16 cellular contexts compared by ENCODE assay signal in the genomic region with DNA sequence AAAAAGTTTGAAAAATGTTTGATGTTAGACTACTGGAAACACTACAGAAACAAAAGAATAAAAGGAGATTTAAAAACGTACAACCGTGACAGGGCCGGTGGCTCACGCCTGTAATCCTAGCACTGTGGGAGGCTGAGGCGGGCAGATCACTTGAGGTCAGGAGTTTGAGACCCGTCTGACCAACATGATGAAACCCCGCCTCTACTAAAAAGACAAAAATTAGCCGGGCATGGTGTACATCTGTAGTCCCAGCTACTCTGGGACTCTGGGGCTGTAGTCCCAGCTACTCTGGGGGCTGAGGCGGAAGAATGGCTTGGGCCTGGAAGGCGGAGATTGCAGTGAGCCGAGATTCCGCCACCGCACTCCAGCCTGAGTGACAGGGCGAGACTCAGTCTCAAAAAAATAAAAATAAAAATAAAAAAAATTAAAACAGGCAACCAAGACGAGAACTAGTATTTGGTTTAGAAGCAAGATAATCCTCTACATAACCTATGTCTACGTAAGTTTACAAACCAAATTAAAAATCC. TPM values are rescaled to one million over a fixed set of nuclear protein-coding genes. Genes with fewer than 3 reads are reported as not detected.
A peak's percentile ranks its signal among the peaks of the same experiment; 100 is the strongest.
DNase-seq lines count a peak whose midpoint lies in the region; ATAC-seq, FAIRE-seq and TF ChIP-seq lines count a peak whose summit lies in the region.
"Had no signal": no experiment of that assay in that cellular context is flagged by ENCODE, and none has a peak within 500 bp of the region (broad histone marks: within the 10 kb centered on the region; RNA-seq: fewer than 3 reads in every experiment).

No MANE protein-coding gene starts in this region.

- POLR2A ChIA-PET in OCI-LY7 (lab: Charles Lee): interaction anchor here (0.7 kb wide), 2 partner anchors 60 to 528 kb away, joined by 4 to 6 read pairs; no protein-coding TSS in a partner anchor

- peak overlapping the region; percentile 88 for H3K27ac Mint-ChIP-seq in activated T-cell treated with anti-CD3 and anti-CD28 coated beads, Interleukin-2, amount 50 U/mL, for 24 hours
- peak overlapping the region; percentile 76 for H3K27ac Mint-ChIP-seq in stimulated activated effector memory CD8-positive, alpha-beta T cell treated with anti-CD3 and anti-CD28 coated beads, Interleukin-12 subunit alpha, Interleukin-12 subunit beta, amount 100 ng/mL, for 72 hours

- peak overlapping the region; percentile 84 for H3K4me3 Mint-ChIP-seq in activated T-cell treated with anti-CD3 and anti-CD28 coated beads, Interleukin-2, amount 50 U/mL, for 24 hours
- peak overlapping the region; percentile 74 for H3K4me3 Mint-ChIP-seq in stimulated activated effector memory CD8-positive, alpha-beta T cell treated with anti-CD3 and anti-CD28 coated beads, Interleukin-12 subunit alpha, Interleukin-12 subunit beta, amount 100 ng/mL, for 72 hours

- peaks cover 55% of the 10 kb centered on the region for H4K20me1 ChIP-seq in OCI-LY7 (ENCODE audit: insufficient read depth, low read length)

- H3K4me3 ChIP-seq in OCI-LY7 (ENCODE audit: low read depth, low read length, poor library complexity, severe bottlenecking): peak overlapping the region; percentile 100
- no peak overlapping the region for H3K4me3 ChIP-seq in breast epithelium
- H3K4me3 ChIP-seq: adrenal gland, skin epidermis, upper lobe of right lung had no signal

- no peak for FAIRE-seq in RCC 7860 (lab: Jason Lieb, UNC)
- FAIRE-seq: keratinocyte had no signal

- H2AFZ ChIP-seq in OCI-LY7 (ENCODE audit: low read length): no peak overlapping the region

- peaks cover 79% of the 10 kb centered on the region for H3K36me3 Mint-ChIP-seq in activated T-cell treated with anti-CD3 and anti-CD28 coated beads, Interleukin-2, amount 50 U/mL, for 24 hours (ENCODE audit: low read depth)
- H3K36me3 Mint-ChIP-seq in stimulated activated effector memory CD8-positive, alpha-beta T cell treated with anti-CD3 and anti-CD28 coated beads, Interleukin-12 subunit alpha, Interleukin-12 subunit beta, amount 100 ng/mL, for 72 hours: peaks cover 99% of the 10 kb centered on the region

- DNase-seq in activated T-cell treated with anti-CD3 and anti-CD28 coated beads, Interleukin-2, amount 50 U/mL, for 24 hours: no peak
- no peak for DNase-seq in activated T-cell treated with anti-CD3 and anti-CD28 coated beads, Interleukin-2, amount 50 U/mL, for 48 hours
- no peak for DNase-seq in OCI-LY7 (ENCODE audit: low spot score)
- DNase-seq in breast epithelium (ENCODE audit: low spot score in 2 of 2): no peak
- DNase-seq in stimulated activated effector memory CD8-positive, alpha-beta T cell treated with anti-CD3 and anti-CD28 coated beads, Interleukin-12 subunit alpha, Interleukin-12 subunit beta, amount 100 ng/mL, for 72 hours (ENCODE audit: low spot score in 2 of 2): no peak
- DNase-seq in NCI-H748 treated with DMSO at 0.1 percent for 48 hours (lab: John Stamatoyannopoulos, UW): no peak
- no peak for DNase-seq in RCC 7860 (ENCODE audit: low spot score)
- no peak for DNase-seq in left colon
- DNase-seq: adrenal gland, NCI-H1417, NCI-H510A treated with DMSO at 0.1 percent for 48 hours, Right ventricle myocardium superior, upper lobe of right lung had no signal

- TF ChIP-seq CTCF in OCI-LY7 (conservative IDR thresholded peaks at IDR 0.05; ENCODE audit: low read length) (no peak), breast epithelium (IDR thresholded peaks at IDR 0.05) (no peak)

- H3K4me1 Mint-ChIP-seq in activated T-cell treated with anti-CD3 and anti-CD28 coated beads, Interleukin-2, amount 50 U/mL, for 24 hours (ENCODE audit: low read depth): peaks cover 72% of the 10 kb centered on the region
- peaks cover 69% of the 10 kb centered on the region for H3K4me1 Mint-ChIP-seq in stimulated activated effector memory CD8-positive, alpha-beta T cell treated with anti-CD3 and anti-CD28 coated beads, Interleukin-12 subunit alpha, Interleukin-12 subunit beta, amount 100 ng/mL, for 72 hours

- no peak for ATAC-seq in stimulated activated effector memory CD8-positive, alpha-beta T cell treated with anti-CD3 and anti-CD28 coated beads, Interleukin-12 subunit alpha, Interleukin-12 subunit beta, amount 100 ng/mL, for 72 hours
- no peak for ATAC-seq in left colon
- ATAC-seq: upper lobe of right lung had no signal

- BruUV-seq in OCI-LY7 (replicated peaks; lab: Mats Ljungman, UMichigan): no TSS peak

- H3K4me2 ChIP-seq in OCI-LY7 (ENCODE audit: low read length): peak overlapping the region; percentile 63

- CTCF ChIA-PET in OCI-LY7 (lab: Charles Lee; ENCODE audit: unreplicated experiment): no interaction called here

- H3K9me2 ChIP-seq in OCI-LY7 (ENCODE audit: insufficient read depth, low read length): no peaks in the 10 kb centered on the region

- H3K9me3 ChIP-seq in OCI-LY7 (ENCODE audit: low read length): peaks cover 15% of the 10 kb centered on the region
- peaks cover 0 to 5% of the 10 kb centered on the region in 2 donors for H3K9me3 ChIP-seq in breast epithelium
- H3K9me3 ChIP-seq: upper lobe of right lung had no signal

- intact Hi-C loops in OCI-LY7 (cut with micrococcal nuclease; ENCODE audit: unreplicated experiment): no loop called here
- intact Hi-C loops in breast epithelium (cut with DNase I; ENCODE audit: low total_unique reads): no loop called here
- intact Hi-C loops in left colon (cut with DNase I, micrococcal nuclease): no loop called here

- TF ChIP-seq POLR2A in breast epithelium (IDR thresholded peaks at IDR 0.05): no peak

- no peaks in the 10 kb centered on the region for H3K9me3 Mint-ChIP-seq in activated T-cell treated with anti-CD3 and anti-CD28 coated beads, Interleukin-2, amount 50 U/mL, for 24 hours
- H3K9me3 Mint-ChIP-seq in stimulated activated effector memory CD8-positive, alpha-beta T cell treated with anti-CD3 and anti-CD28 coated beads, Interleukin-12 subunit alpha, Interleukin-12 subunit beta, amount 100 ng/mL, for 72 hours: no peaks in the 10 kb centered on the region

- H3K27ac ChIP-seq in OCI-LY7 (ENCODE audit: low read depth, low read length, poor library complexity, severe bottlenecking) (peak overlapping the region; percentile 8), breast epithelium (peak overlapping the region; percentile 25 to 29)
- H3K27ac ChIP-seq: adrenal gland, HL-60, skin epidermis, upper lobe of right lung had no signal

- no peaks in the 10 kb centered on the region for H3K27me3 ChIP-seq in breast epithelium
- H3K27me3 ChIP-seq: adrenal gland, upper lobe of right lung had no signal

- peaks cover 90% of the 10 kb centered on the region for H3K79me2 ChIP-seq in OCI-LY7 (ENCODE audit: insufficient read depth, low read depth, low read length)

- no peaks in the 10 kb centered on the region for H3K27me3 Mint-ChIP-seq in activated T-cell treated with anti-CD3 and anti-CD28 coated beads, Interleukin-2, amount 50 U/mL, for 24 hours

- H3K36me3 ChIP-seq in OCI-LY7 (ENCODE audit: insufficient read depth, low read length): peaks cover 90% of the 10 kb centered on the region
- no peaks in the 10 kb centered on the region for H3K36me3 ChIP-seq in breast epithelium

- H3K4me1 ChIP-seq in OCI-LY7 (ENCODE audit: insufficient read depth, low read length, poor library complexity, severe bottlenecking): peaks cover 52% of the 10 kb centered on the region
- peaks cover 0 to 6% of the 10 kb centered on the region in 2 donors for H3K4me1 ChIP-seq in breast epithelium

RNA-seq across cellular contexts. Expression of a gene that starts 5.8 kb away (rescaled TPM):
- total RNA-seq in OCI-LY7 (2014; rRNA removed; shearing (Covaris generic)): 129 and 150 TPM in 2 replicates
- total RNA-seq in OCI-LY7 (2022) (115 and 127 TPM in 2 replicates), breast epithelium (100 to 1,000 TPM; 104 to 174 (median 134) TPM), left colon (10 to 100 TPM; 67.8 to 92.6 TPM)
